In the genomic region with DNA sequence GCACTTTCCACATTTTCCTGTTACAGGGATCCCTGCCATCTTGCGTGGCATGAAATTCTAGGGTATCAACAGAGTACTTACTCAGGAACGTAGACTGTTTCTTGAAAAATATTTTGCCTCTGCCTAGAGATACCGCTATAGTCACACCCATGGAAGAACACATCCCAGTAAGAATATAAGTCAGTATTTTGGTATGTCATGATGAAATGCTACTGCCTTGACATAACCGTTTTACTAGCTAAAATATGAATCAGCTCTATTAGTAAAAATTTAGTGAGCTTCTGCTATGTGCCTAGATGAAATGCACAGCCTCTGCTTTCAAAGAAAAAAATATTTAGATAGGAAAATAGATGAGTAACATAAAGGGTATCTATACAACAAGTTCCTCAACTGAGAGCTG, we compare ENCODE assay signal across 16 cellular contexts.
"Had no signal": no experiment of that assay in that cellular context is flagged by ENCODE, and none has a peak within 500 bp of the region (broad histone marks: within the 10 kb centered on the region; RNA-seq: fewer than 3 reads in every experiment).

No MANE protein-coding gene starts in this region.

- H3K4me1 ChIP-seq: transverse colon had no signal

- H3K36me3 ChIP-seq: transverse colon had no signal

- H3K27me3 ChIP-seq: transverse colon had no signal

- H3K4me1 Mint-ChIP-seq: activated naive CD8-positive, alpha-beta T cell treated with anti-CD3 and anti-CD28 coated beads, Interleukin-2, amount 10 ng/mL, durations not matched to agents 7 days and 5 days had no signal

- H3K4me3 ChIP-seq: transverse colon had no signal

- DNase-seq: activated CD4-positive, alpha-beta T cell treated with anti-CD3 and anti-CD28 coated beads, Interleukin-2, amount 50 U/mL, for 1 hour; activated naive CD4-positive, alpha-beta T cell; activated naive CD8-positive, alpha-beta T cell treated with anti-CD3 and anti-CD28 coated beads, Interleukin-2, amount 10 ng/mL, durations not matched to agents 7 days and 5 days; aorta; erythroblast; kidney glomerular epithelial cell; left ventricle myocardium superior; mesenchymal stem cell; naive thymus-derived CD8-positive, alpha-beta T cell; small intestine; stimulated activated CD4-positive, alpha-beta T cell treated with anti-CD3 and anti-CD28 coated beads, Interleukin-4, amount 100 ng/mL, for 24 hours; stimulated activated naive CD4-positive, alpha-beta T cell treated with Interleukin-2 at 50 U/mL for 16 hours; substantia nigra; T-helper 9 cell; transverse colon had no signal

- H3K9me3 ChIP-seq: transverse colon had no signal

- ATAC-seq: left ventricle myocardium superior; naive thymus-derived CD8-positive, alpha-beta T cell had no signal

- H3K27me3 Mint-ChIP-seq: activated naive CD8-positive, alpha-beta T cell treated with anti-CD3 and anti-CD28 coated beads, Interleukin-2, amount 10 ng/mL, durations not matched to agents 7 days and 5 days; naive thymus-derived CD8-positive, alpha-beta T cell had no signal

- H3K9me3 Mint-ChIP-seq: activated naive CD8-positive, alpha-beta T cell treated with anti-CD3 and anti-CD28 coated beads, Interleukin-2, amount 10 ng/mL, durations not matched to agents 7 days and 5 days; activated T-helper 1 cell treated with anti-CD3 and anti-CD28 coated beads, Interleukin-12 subunit alpha, Interleukin-12 subunit beta, Interleukin-2, Interleukin-4 antibody, amounts not matched to agents 30 ng/mL and 10 ng/mL and 1 ng/mL, durations not matched to agents 14 hours and 24 hours and 36 hours had no signal

- H3K4me3 Mint-ChIP-seq: activated naive CD8-positive, alpha-beta T cell treated with anti-CD3 and anti-CD28 coated beads, Interleukin-2, amount 10 ng/mL, durations not matched to agents 7 days and 5 days; activated T-helper 1 cell treated with anti-CD3 and anti-CD28 coated beads, Interleukin-12 subunit alpha, Interleukin-12 subunit beta, Interleukin-2, Interleukin-4 antibody, amounts not matched to agents 30 ng/mL and 10 ng/mL and 1 ng/mL, durations not matched to agents 14 hours and 24 hours and 36 hours; naive thymus-derived CD8-positive, alpha-beta T cell had no signal

- H3K27ac Mint-ChIP-seq: activated naive CD8-positive, alpha-beta T cell treated with anti-CD3 and anti-CD28 coated beads, Interleukin-2, amount 10 ng/mL, durations not matched to agents 7 days and 5 days; activated T-helper 1 cell treated with anti-CD3 and anti-CD28 coated beads, Interleukin-12 subunit alpha, Interleukin-12 subunit beta, Interleukin-2, Interleukin-4 antibody, amounts not matched to agents 30 ng/mL and 10 ng/mL and 1 ng/mL, durations not matched to agents 14 hours and 24 hours and 36 hours; naive thymus-derived CD8-positive, alpha-beta T cell had no signal

- H3K27ac ChIP-seq: transverse colon had no signal
